8 cellular contexts compared by ENCODE assay signal in genomic region chrX:48801281-48802088, GRCh38. TPM values are rescaled to one million over a fixed set of nuclear protein-coding genes. Genes with fewer than 3 reads are reported as not detected.
A peak's percentile ranks its signal among the peaks of the same experiment; 100 is the strongest.
DNase-seq lines count a peak whose midpoint lies in the region; ATAC-seq and TF ChIP-seq lines count a peak whose summit lies in the region.

Gene HDAC6, plus strand, starts transcription at chrX:48802067. Its CDS starts 626 bp downstream, at chrX:48802693.

- CTCF ChIA-PET in A673 (lab: Charles Lee) = interaction anchor here (0.6 kb wide), 1 partner anchor 63 kb away, joined by 3 read pairs; no protein-coding TSS in a partner anchor

- H3K4me3 ChIP-seq in A673 (ENCODE audit: low read depth, low read length, poor library complexity, severe bottlenecking) = peak within 1 kb of the TSS; percentile 74
- peak within 1 kb of the TSS; percentile 54 to 77 (median 56) for H3K4me3 ChIP-seq in breast epithelium
- peak within 1 kb of the TSS; percentile 82 for H3K4me3 ChIP-seq in iPS-18a (ENCODE audit: low read length)
- H3K4me3 ChIP-seq in skeletal muscle tissue (ENCODE audit: low read length in 3 of 3) = peak within 1 kb of the TSS; percentile 83 to 84 (median 83)

- ATAC-seq in GM18868 (IDR thresholded peaks at IDR 0.05; ENCODE audit: unreplicated experiment) (peak; percentile 86), HG03108 (IDR thresholded peaks at IDR 0.05; ENCODE audit: unreplicated experiment) (peak; percentile 84)

- POLR2A ChIA-PET in A673 (lab: Charles Lee; ENCODE audit: low non-redundant PET) = interaction anchor here (0.6 kb wide), 2 partner anchors 15 to 468 kb away, joined by 3 to 6 read pairs; no protein-coding TSS in a partner anchor

- intact Hi-C loops in A673 (cut with micrococcal nuclease; ENCODE audit: unreplicated experiment) (loop anchor here (10.0 kb wide), 2 partner anchors 93 to 143 kb away; partner anchors contain the start of genes PQBP1 and TIMM17B), breast epithelium (cut with DNase I; ENCODE audit: low total_unique reads) (no loop called here)

- BruUV-seq in A673 (replicated peaks; lab: Mats Ljungman, UMichigan) = no TSS peak

- H3K27me3 ChIP-seq in A673 (replicated peaks; ENCODE audit: insufficient read depth, low read depth, low read length, poor library complexity) = no peaks in the 10 kb centered on the region
- H3K27me3 ChIP-seq in breast epithelium = peaks cover 0 to 20% of the 10 kb centered on the region in 2 donors
- no peaks in the 10 kb centered on the region for H3K27me3 ChIP-seq in iPS-18a (ENCODE audit: control insufficient read depth, insufficient read depth, low read length)
- H3K27me3 ChIP-seq in skeletal muscle tissue (ENCODE audit: control insufficient read depth in 3 of 3, insufficient read depth in 3 of 3, low read length in 3 of 3) = no peaks in the 10 kb centered on the region

- no peaks in the 10 kb centered on the region for H3K9me3 ChIP-seq in A673 (ENCODE audit: low read depth, low read length, poor library complexity, severe bottlenecking)
- H3K9me3 ChIP-seq in breast epithelium = no peaks in the 10 kb centered on the region
- peaks cover 13% of the 10 kb centered on the region for H3K9me3 ChIP-seq in iPS-18a (ENCODE audit: control insufficient read depth, low read depth, low read length)
- H3K9me3 ChIP-seq in skeletal muscle tissue (ENCODE audit: control insufficient read depth in 3 of 3, low read length in 3 of 3) = no peaks in the 10 kb centered on the region

- peak within 1 kb of the TSS; percentile 99 for H3K27ac ChIP-seq in A673 (ENCODE audit: low read depth, low read length, poor library complexity, severe bottlenecking)
- H3K27ac ChIP-seq in VCaP = peak within 1 kb of the TSS; percentile 67
- peak within 1 kb of the TSS; percentile 93 to 97 for H3K27ac ChIP-seq in breast epithelium
- peak within 1 kb of the TSS; percentile 67 for H3K27ac ChIP-seq in iPS-18a (ENCODE audit: low read length)
- H3K27ac ChIP-seq in skeletal muscle tissue (ENCODE audit: low read depth, low read length) = peak within 1 kb of the TSS; percentile 99

- H3K4me1 ChIP-seq in A673 (ENCODE audit: insufficient read depth, low read length, poor library complexity, severe bottlenecking) (no peaks in the 10 kb centered on the region), breast epithelium (no peaks in the 10 kb centered on the region), iPS-18a (ENCODE audit: control insufficient read depth, low read depth, low read length) (no peaks in the 10 kb centered on the region), skeletal muscle tissue (ENCODE audit: control insufficient read depth in 3 of 3, insufficient read depth in 3 of 3, low read length in 3 of 3) (peaks cover 11 to 16% (median 11%) of the 10 kb centered on the region in 3 donors)

- H3K36me3 ChIP-seq in A673 (ENCODE audit: insufficient read depth, low read length, poor library complexity, severe bottlenecking) (no peaks in the 10 kb centered on the region), breast epithelium (no peaks in the 10 kb centered on the region), iPS-18a (ENCODE audit: control insufficient read depth, low read depth, low read length) (peaks cover 4% of the 10 kb centered on the region), skeletal muscle tissue (ENCODE audit: control insufficient read depth in 3 of 3, insufficient read depth in 3 of 3, low read length in 3 of 3) (peaks cover 5 to 16% (median 5%) of the 10 kb centered on the region in 3 donors)

- TF ChIP-seq CTCF in A673 (conservative IDR thresholded peaks at IDR 0.05; ENCODE audit: low read depth, low read length) = no peak
- TF ChIP-seq CTCF in VCaP (conservative IDR thresholded peaks at IDR 0.05) = no peak
- no peak for TF ChIP-seq CTCF in breast epithelium (IDR thresholded peaks at IDR 0.05)

- H3K9ac ChIP-seq in iPS-18a (ENCODE audit: low read length) (peak within 1 kb of the TSS; percentile 89), skeletal muscle tissue (ENCODE audit: low read depth in 1 of 3, low read length in 3 of 3) (peak within 1 kb of the TSS; percentile 88 to 96 (median 92))

- peak; percentile 98 for DNase-seq in A673 (ENCODE audit: low spot score)
- peak; percentile 96 for DNase-seq in NCI-H2196 (lab: John Stamatoyannopoulos, UW; ENCODE audit: unreplicated experiment)
- DNase-seq in breast epithelium (ENCODE audit: low spot score in 2 of 2) = peak; percentile 95 to 97

- TF ChIP-seq POLR2A in breast epithelium (IDR thresholded peaks at IDR 0.05) = no peak

RNA-seq across cellular contexts. Expression of gene HDAC6, which starts in this region (rescaled TPM):
- 49.4 and 82.5 TPM in 2 replicates for total RNA-seq in A673 (2021)
- 10 to 100 TPM; 78.2 to 86.2 (median 84.3) TPM for total RNA-seq in breast epithelium
- 79.3 TPM for total RNA-seq in skeletal muscle tissue

Comparison
In these comparisons a context has a peak if more than half of its experiments do, and no peak if none do; other contexts are left out.
1. Peak in every context shown above with its lines: DNase-seq, ATAC-seq, H3K4me3 ChIP-seq and H3K27ac ChIP-seq.